In genomic region chr14:59254146-59254910, GRCh38 we compare ENCODE assay signal across 1 cellular context.
TF ChIP-seq lines count a peak whose summit lies in the region.

No MANE protein-coding gene starts in this region.

TF ChIP-seq in HepG2, 621 proteins besides CTCF, POLR2A, EP300 and RAD21 (continued from another document):
- TF ChIP-seq FOXP4 (CRISPR knock-in tag; IDR thresholded peaks at IDR 0.05) = peak; percentile 53
- TF ChIP-seq, protein P1, sequence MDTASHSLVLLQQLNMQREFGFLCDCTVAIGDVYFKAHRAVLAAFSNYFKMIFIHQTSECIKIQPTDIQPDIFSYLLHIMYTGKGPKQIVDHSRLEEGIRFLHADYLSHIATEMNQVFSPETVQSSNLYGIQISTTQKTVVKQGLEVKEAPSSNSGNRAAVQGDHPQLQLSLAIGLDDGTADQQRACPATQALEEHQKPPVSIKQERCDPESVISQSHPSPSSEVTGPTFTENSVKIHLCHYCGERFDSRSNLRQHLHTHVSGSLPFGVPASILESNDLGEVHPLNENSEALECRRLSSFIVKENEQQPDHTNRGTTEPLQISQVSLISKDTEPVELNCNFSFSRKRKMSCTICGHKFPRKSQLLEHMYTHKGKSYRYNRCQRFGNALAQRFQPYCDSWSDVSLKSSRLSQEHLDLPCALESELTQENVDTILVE (CRISPR knock-in tag; IDR thresholded peaks at IDR 0.05) = no peak
- no peak for TF ChIP-seq GMEB2 (CRISPR knock-in tag; IDR thresholded peaks at IDR 0.05; ENCODE audit: low read depth)
- TF ChIP-seq ZNF746 (CRISPR knock-in tag; IDR thresholded peaks at IDR 0.05) = no peak
- TF ChIP-seq KMT2B (CRISPR knock-in tag; IDR thresholded peaks at IDR 0.05) = no peak
- TF ChIP-seq ARID5B (CRISPR knock-in tag; IDR thresholded peaks at IDR 0.05) = peak; percentile 32; the same call in 1 of the 2 replicates
- TF ChIP-seq ZNF709 (CRISPR knock-in tag; IDR thresholded peaks at IDR 0.05) = no peak
TF ChIP-seq in HepG2: peak in this region for 5.
